7 cellular contexts compared by ENCODE assay signal in genomic region chr3:182710557-182711157, GRCh38.
DNase-seq lines count a peak whose midpoint lies in the region; ATAC-seq and TF ChIP-seq lines count a peak whose summit lies in the region.

No MANE protein-coding gene starts in this region.

- intact Hi-C loops in upper lobe of right lung (cut with DNase I): loop anchor here (5.0 kb wide), 1 partner anchor 127 kb away; no protein-coding TSS in a partner anchor

- H3K27me3 Mint-ChIP-seq in immature natural killer cell (ENCODE audit: low read depth in 3 of 3): peaks cover 0 to 4% (median 2%) of the 10 kb centered on the region in 3 donors

- H3K9me3 Mint-ChIP-seq in immature natural killer cell: no peaks in the 10 kb centered on the region

- H3K9me3 ChIP-seq in upper lobe of right lung: no peaks in the 10 kb centered on the region

- H3K36me3 ChIP-seq in upper lobe of right lung: no peaks in the 10 kb centered on the region

- TF ChIP-seq CTCF in VCaP (conservative IDR thresholded peaks at IDR 0.05): peak; percentile 82
- TF ChIP-seq CTCF in upper lobe of right lung (IDR thresholded peaks at IDR 0.05): peak; percentile 57

- H3K4me1 ChIP-seq in upper lobe of right lung: no peaks in the 10 kb centered on the region

- H3K27ac Mint-ChIP-seq in immature natural killer cell: peak overlapping the region in 1 of 6 donors; percentile 5

- ATAC-seq in GM21515 (IDR thresholded peaks at IDR 0.05; ENCODE audit: unreplicated experiment) (peak; percentile 56), upper lobe of right lung (peak; percentile 74)

- H3K27ac ChIP-seq in VCaP (no peak overlapping the region), upper lobe of right lung (no peak overlapping the region)

- no peaks in the 10 kb centered on the region for H3K27me3 ChIP-seq in upper lobe of right lung

- no peak overlapping the region for H3K4me3 ChIP-seq in upper lobe of right lung

- H3K4me1 Mint-ChIP-seq in immature natural killer cell: no peaks in the 10 kb centered on the region

- peak; percentile 56 for DNase-seq in ELR (ENCODE audit: low read depth)
- DNase-seq in MV-4-11 (lab: John Stamatoyannopoulos, UW): peak; percentile 9
- DNase-seq in immature natural killer cell: peak in 2 of 3 donors; percentile 5 to 6
- DNase-seq in upper lobe of right lung: no peak
- DNase-seq in retina: no peak

- no peaks in the 10 kb centered on the region for H3K36me3 Mint-ChIP-seq in immature natural killer cell

- H3K4me3 Mint-ChIP-seq in immature natural killer cell: no peak overlapping the region

Comparison
In these comparisons a context has a peak if more than half of its experiments do, and no peak if none do; other contexts are left out.
1. DNase-seq: peak in ELR (single experiment), MV-4-11 (single experiment) and immature natural killer cell (2 of 3); none in upper lobe of right lung (single experiment) and retina (single experiment).